Comparison of ENCODE assay signal across 8 cellular contexts in the genomic region with DNA sequence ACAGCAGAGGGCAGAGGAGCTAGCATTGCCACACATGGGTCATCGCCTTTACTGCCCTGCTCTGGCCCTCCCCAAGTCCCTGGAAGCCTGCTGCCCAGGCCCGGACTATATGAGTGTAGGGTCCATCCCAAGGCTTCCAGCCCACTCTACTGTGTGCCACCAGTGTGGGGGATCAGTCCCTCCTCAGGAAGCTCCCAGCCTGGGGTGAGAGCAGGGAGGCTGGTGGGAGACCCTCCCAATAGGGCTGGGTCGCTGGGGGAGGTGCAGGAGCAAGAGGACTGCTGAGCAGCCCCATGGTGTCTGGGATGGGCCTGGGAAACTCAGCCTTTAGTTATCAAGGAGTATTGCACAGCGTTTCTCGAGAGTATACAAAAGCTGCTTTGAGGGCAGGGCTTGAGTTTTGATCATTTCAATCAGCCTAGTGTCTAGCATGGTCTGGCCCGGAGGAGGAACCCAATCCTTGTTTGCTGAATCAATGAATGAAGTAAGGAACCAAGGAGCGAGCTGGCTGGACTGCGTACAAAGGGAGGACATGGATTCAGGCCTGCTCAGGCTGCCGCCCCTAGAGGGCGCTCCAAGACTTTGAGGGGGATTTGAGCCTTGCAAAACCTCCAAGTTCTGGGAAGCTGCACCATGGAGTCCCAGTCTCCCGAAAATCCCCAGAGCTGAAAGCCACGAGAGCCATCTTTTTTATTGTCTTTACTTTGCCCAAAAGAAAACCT.
DNase-seq lines count a peak whose midpoint lies in the region; ATAC-seq, FAIRE-seq and TF ChIP-seq lines count a peak whose summit lies in the region.

No MANE protein-coding gene starts in this region.

- no peak overlapping the region for H3K9ac ChIP-seq in NT2/D1 (ENCODE audit: insufficient read length, low read depth)

- H3K9me3 ChIP-seq in NT2/D1 (ENCODE audit: insufficient read depth, low read length) = no peaks in the 10 kb centered on the region
- no peaks in the 10 kb centered on the region for H3K9me3 ChIP-seq in upper lobe of right lung

- H3K27me3 ChIP-seq in NT2/D1 (ENCODE audit: insufficient read depth, insufficient read length) = no peaks in the 10 kb centered on the region
- H3K27me3 ChIP-seq in upper lobe of right lung = no peaks in the 10 kb centered on the region

- ATAC-seq in upper lobe of right lung = peak; percentile 73
- no peak for ATAC-seq in HG03108 (IDR thresholded peaks at IDR 0.05; ENCODE audit: unreplicated experiment)

- FAIRE-seq in D721Med (lab: Jason Lieb, UNC) = no peak

- H3K36me3 ChIP-seq in NT2/D1 (ENCODE audit: insufficient read depth, insufficient read length, low read length) = no peaks in the 10 kb centered on the region
- no peaks in the 10 kb centered on the region for H3K36me3 ChIP-seq in upper lobe of right lung

- H3K27ac ChIP-seq in upper lobe of right lung = no peak overlapping the region

- H3K4me3 ChIP-seq in NT2/D1 (ENCODE audit: insufficient read length, low read depth) (no peak overlapping the region), foreskin fibroblast (ENCODE audit: low read depth in 1 of 2, low read length in 2 of 2) (no peak overlapping the region), upper lobe of right lung (no peak overlapping the region)

- peak; percentile 90 for DNase-seq in D721Med (ENCODE audit: insufficient read length, low spot score)
- peak; percentile 81 for DNase-seq in HuH-7 (ENCODE audit: low spot score)
- peak; percentile 67 for DNase-seq in NT2/D1 (ENCODE audit: low read depth, low spot score)
- DNase-seq in activated T-helper 1 cell treated with anti-CD3 and anti-CD28 coated beads, Interleukin-2, amount 50 U/mL, for 16 hours (ENCODE audit: low read depth in 1 of 2, low spot score in 1 of 2) = peak; percentile 16 to 17
- DNase-seq in foreskin fibroblast = peak; percentile 89 to 96
- DNase-seq in non-pigmented ciliary epithelial cell (ENCODE audit: low read depth) = peak; percentile 77
- DNase-seq in upper lobe of right lung = peak; percentile 83

- TF ChIP-seq CTCF in D721Med (IDR thresholded peaks at IDR 0.05; ENCODE audit: insufficient read depth, missing control alignments) = peak; percentile 92
- peak; percentile 98 for TF ChIP-seq CTCF in foreskin fibroblast (IDR thresholded peaks at IDR 0.05; ENCODE audit: low read depth, low read length)
- peak; percentile 85 for TF ChIP-seq CTCF in upper lobe of right lung (IDR thresholded peaks at IDR 0.05)

- intact Hi-C loops in upper lobe of right lung (cut with DNase I) = no loop called here

- H3K4me1 ChIP-seq in NT2/D1 (ENCODE audit: insufficient read depth, insufficient read length) = peaks cover 6% of the 10 kb centered on the region
- H3K4me1 ChIP-seq in upper lobe of right lung = peaks cover 4% of the 10 kb centered on the region

Comparison
In these comparisons a context has a peak if more than half of its experiments do, and no peak if none do; other contexts are left out.
1. DNase-seq: peak in every context shown above with its lines; median percentile 92 in foreskin fibroblast; 90 in D721Med; 83 in upper lobe of right lung; 81 in HuH-7; 77 in non-pigmented ciliary epithelial cell; 67 in NT2/D1; 16 in activated T-helper 1 cell treated with anti-CD3 and anti-CD28 coated beads, Interleukin-2, amount 50 U/mL, for 16 hours.